In genomic region chr12:127260531-127260930, GRCh38 we compare ENCODE assay signal across 1 cellular context.
TF ChIP-seq lines count a peak whose summit lies in the region.

No MANE protein-coding gene starts in this region.

TF ChIP-seq in WTC11, 78 proteins besides CTCF, POLR2A, EP300 and RAD21 (continued from another document):
- TF ChIP-seq FOXP1 (CRISPR knock-in tag; IDR thresholded peaks at IDR 0.05; ENCODE audit: borderline replicate concordance) (no peak), NR1H2 (CRISPR knock-in tag; IDR thresholded peaks at IDR 0.05) (no peak)
